In genomic region chr1:149390173-149390926, GRCh38 we compare ENCODE assay signal across 8 cellular contexts.
DNase-seq lines count a peak whose midpoint lies in the region; ATAC-seq and TF ChIP-seq lines count a peak whose summit lies in the region.
"Not testable (repeated sequence)": the region's sequence is repeated elsewhere in the genome, so short reads cannot be mapped to it uniquely, and the experiment has no call there.

No MANE protein-coding gene starts in this region.

- not testable (repeated sequence) for TF ChIP-seq CTCF in DND-41 (IDR thresholded peaks at IDR 0.05; ENCODE audit: borderline replicate concordance, extremely low read depth, low read length, poor library complexity, severe bottlenecking); Loucy (conservative IDR thresholded peaks at IDR 0.05; ENCODE audit: low read length); SK-N-SH (IDR thresholded peaks at IDR 0.05); retinal pigment epithelial cell (conservative IDR thresholded peaks at IDR 0.05; ENCODE audit: low read depth, low read length)

- not testable (repeated sequence) for H3F3A ChIP-seq in Loucy (ENCODE audit: low read depth); SK-N-SH (replicated peaks; ENCODE audit: insufficient read depth)

- H3K36me3 ChIP-seq in DND-41 (ENCODE audit: insufficient read depth, low read length); Loucy (ENCODE audit: insufficient read depth, low read length); SK-N-SH (replicated peaks in 1 of 2; ENCODE audit: control insufficient read depth in 1 of 2, insufficient read depth in 2 of 2, low read length in 1 of 2): not testable (repeated sequence)

- intact Hi-C loops in left colon (cut with DNase I, micrococcal nuclease): not testable (repeated sequence)

- H2AFZ ChIP-seq in DND-41 (ENCODE audit: low read depth, low read length) (peak overlapping the region; percentile 93), Loucy (ENCODE audit: low read length) (peak overlapping the region; percentile 72)
- not testable (repeated sequence) for H2AFZ ChIP-seq in SK-N-SH (ENCODE audit: low read depth)

- CTCF ChIA-PET in SK-N-SH (lab: Yijun Ruan, JAX): not testable (repeated sequence)

- peak overlapping the region; percentile 75 for H3K27ac ChIP-seq in DND-41 (ENCODE audit: low read length)
- not testable (repeated sequence) for H3K27ac ChIP-seq in SK-N-SH (ENCODE audit: low read depth in 2 of 2, low read length in 1 of 2)

- peak overlapping the region; percentile 66 for H3K4me2 ChIP-seq in DND-41 (ENCODE audit: insufficient read depth, low read length)
- H3K4me2 ChIP-seq in Loucy (ENCODE audit: low read depth, low read length, poor library complexity, severe bottlenecking): not testable (repeated sequence)
- H3K4me2 ChIP-seq in SK-N-SH: peak overlapping the region; percentile 50; the same call in 1 of the 2 replicates

- TF ChIP-seq EP300 in SK-N-SH (IDR thresholded peaks at IDR 0.05; ENCODE audit: borderline replicate concordance in 1 of 2, low read depth in 1 of 2, low read length in 1 of 2): not testable (repeated sequence)

- not testable (repeated sequence) for H3K4me1 ChIP-seq in DND-41 (ENCODE audit: insufficient read depth, low read length); Loucy (ENCODE audit: insufficient read depth, low read length, poor library complexity, severe bottlenecking); SK-N-SH (ENCODE audit: control insufficient read depth in 1 of 2, insufficient read depth in 2 of 2, low read depth in 1 of 2, low read length in 1 of 2)

- ATAC-seq in DND-41 (ENCODE audit: insufficient read depth, low read depth) (peak; percentile 87), left colon (peak; percentile 96)

- not testable (repeated sequence) for TF ChIP-seq RAD21 in SK-N-SH (IDR thresholded peaks at IDR 0.05; ENCODE audit: low read length)

- H3K79me2 ChIP-seq in DND-41 (ENCODE audit: insufficient read depth, low read length): peaks cover 13% of the 10 kb centered on the region
- H3K79me2 ChIP-seq in Loucy (ENCODE audit: insufficient read depth, low read length): not testable (repeated sequence)
- peaks cover 16% of the 10 kb centered on the region for H3K79me2 ChIP-seq in SK-N-SH (ENCODE audit: insufficient read depth)

- peak; percentile 72 for DNase-seq in DND-41
- DNase-seq in SK-N-SH: not testable (repeated sequence)
- DNase-seq in activated T-cell treated with anti-CD3 and anti-CD28 coated beads, Interleukin-2, amount 50 U/mL, for 48 hours: peak; percentile 80 to 81
- peak; percentile 37 for DNase-seq in effector CD4-positive, alpha-beta T cell
- peak; percentile 83 to 87 for DNase-seq in left colon
- peak; percentile 37 for DNase-seq in retinal pigment epithelial cell (ENCODE audit: low read depth)
- DNase-seq in stromal cell of bone marrow (ENCODE audit: low read depth): peak; percentile 51

- H3K9ac ChIP-seq in DND-41 (ENCODE audit: low read depth, low read length): peak overlapping the region; percentile 53
- peak overlapping the region; percentile 52 for H3K9ac ChIP-seq in Loucy (ENCODE audit: low read depth, low read length, poor library complexity, severe bottlenecking)
- peak overlapping the region; percentile 66; the same call in 1 of the 2 replicates for H3K9ac ChIP-seq in SK-N-SH

- 0% methylated on average over 8 of the region's 69 CpGs for WGBS in SK-N-SH (ENCODE audit: low lambda C conversion rate)

- H3K9me3 ChIP-seq in DND-41 (ENCODE audit: insufficient read depth, low read length, severe bottlenecking); Loucy (ENCODE audit: insufficient read depth, low read depth, low read length); SK-N-SH: not testable (repeated sequence)

- H3K9me2 ChIP-seq in Loucy (replicated peaks; ENCODE audit: low read depth, low read length); SK-N-SH: not testable (repeated sequence)

- not testable (repeated sequence) for H3K27me3 ChIP-seq in DND-41 (ENCODE audit: insufficient read depth, low read length, poor library complexity); Loucy (ENCODE audit: insufficient read depth, low read length, poor library complexity, severe bottlenecking); SK-N-SH (ENCODE audit: insufficient read depth)

- POLR2A ChIA-PET in SK-N-SH (lab: Yijun Ruan, JAX): not testable (repeated sequence)

- not testable (repeated sequence) for H4K20me1 ChIP-seq in DND-41 (ENCODE audit: insufficient read depth, low read length); Loucy (ENCODE audit: insufficient read depth, low read length, poor library complexity, severe bottlenecking); SK-N-SH (ENCODE audit: insufficient read depth)

- peak overlapping the region; percentile 16 to 66; a peak in 3 of 4 replicates for H3K4me3 ChIP-seq in DND-41 (ENCODE audit: low read depth in 1 of 2, low read length in 2 of 2)
- peak overlapping the region; percentile 64 for H3K4me3 ChIP-seq in Loucy (ENCODE audit: low read length, poor library complexity, severe bottlenecking)
- peak overlapping the region; percentile 48 to 64 for H3K4me3 ChIP-seq in SK-N-SH (ENCODE audit: low read depth in 2 of 2, low read length in 1 of 2)
- H3K4me3 ChIP-seq in retinal pigment epithelial cell (ENCODE audit: low read length): peak overlapping the region; percentile 42

TF ChIP-seq in SK-N-SH, 30 proteins besides CTCF, POLR2A, EP300 and RAD21:
- TF ChIP-seq, protein P1, sequence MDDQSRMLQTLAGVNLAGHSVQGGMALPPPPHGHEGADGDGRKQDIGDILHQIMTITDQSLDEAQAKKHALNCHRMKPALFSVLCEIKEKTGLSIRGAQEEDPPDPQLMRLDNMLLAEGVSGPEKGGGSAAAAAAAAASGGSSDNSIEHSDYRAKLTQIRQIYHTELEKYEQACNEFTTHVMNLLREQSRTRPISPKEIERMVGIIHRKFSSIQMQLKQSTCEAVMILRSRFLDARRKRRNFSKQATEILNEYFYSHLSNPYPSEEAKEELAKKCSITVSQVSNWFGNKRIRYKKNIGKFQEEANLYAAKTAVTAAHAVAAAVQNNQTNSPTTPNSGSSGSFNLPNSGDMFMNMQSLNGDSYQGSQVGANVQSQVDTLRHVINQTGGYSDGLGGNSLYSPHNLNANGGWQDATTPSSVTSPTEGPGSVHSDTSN (IDR thresholded peaks at IDR 0.05): peak; percentile 27; the same call in 1 of the 2 replicates
- peak; percentile 65 for TF ChIP-seq CHD2 (IDR thresholded peaks at IDR 0.05; ENCODE audit: low read length, partially characterized antibody)
- TF ChIP-seq, protein P2, sequence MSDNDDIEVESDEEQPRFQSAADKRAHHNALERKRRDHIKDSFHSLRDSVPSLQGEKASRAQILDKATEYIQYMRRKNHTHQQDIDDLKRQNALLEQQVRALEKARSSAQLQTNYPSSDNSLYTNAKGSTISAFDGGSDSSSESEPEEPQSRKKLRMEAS (IDR thresholded peaks at IDR 0.05; ENCODE audit: low read depth): peak; percentile 50; the same call in 1 of the 2 replicates
